In genomic region chr18:3251249-3251962, GRCh38 we compare ENCODE assay signal across 1 cellular context.
TF ChIP-seq lines count a peak whose summit lies in the region.

No MANE protein-coding gene starts in this region.

TF ChIP-seq in GM12878, 131 proteins besides CTCF, POLR2A, EP300 and RAD21:
- TF ChIP-seq PAX5 (IDR thresholded peaks at IDR 0.05; ENCODE audit: borderline replicate concordance, low read depth, low read length) (peak; percentile 36; the same call in 1 of the 2 replicates), PBX3 (IDR thresholded peaks at IDR 0.05; ENCODE audit: insufficient replicate concordance, low read depth, low read length) (peak; percentile 50), BACH1 (IDR thresholded peaks at IDR 0.05; ENCODE audit: borderline replicate concordance) (no peak), CREB1 (IDR thresholded peaks at IDR 0.05; ENCODE audit: low read depth) (0 out of 2 replicates have a peak, but pooled peaks have one; percentile 35), PML (IDR thresholded peaks at IDR 0.05; ENCODE audit: low read length) (peak; percentile 22; the same call in 1 of the 2 replicates), MTA3 (IDR thresholded peaks at IDR 0.05; ENCODE audit: borderline replicate concordance, low read length) (peak; percentile 26; the same call in 1 of the 2 replicates), POLR2AphosphoS2 (IDR thresholded peaks at IDR 0.05; ENCODE audit: low read depth, low read length) (peak; percentile 62; the same call in 1 of the 2 replicates), SKIL (IDR thresholded peaks at IDR 0.05; ENCODE audit: low read depth, poor library complexity, severe bottlenecking) (peak; percentile 39), BHLHE40 (IDR thresholded peaks at IDR 0.05; ENCODE audit: borderline replicate concordance in 1 of 2, low read depth in 2 of 2, low read length in 1 of 2) (0 out of 4 replicates have a peak, but pooled peaks of 1 of the 2 experiments have one; percentile 26), POU2F2 (IDR thresholded peaks at IDR 0.05; ENCODE audit: borderline replicate concordance, low read depth, low read length) (0 out of 3 replicates have a peak, but pooled peaks have one; percentile 17), SP1 (IDR thresholded peaks at IDR 0.05; ENCODE audit: low read depth, low read length) (no peak), EGR1 (IDR thresholded peaks at IDR 0.05; ENCODE audit: borderline replicate concordance in 1 of 2, low read depth in 2 of 2, low read length in 2 of 2) (no peak), PKNOX1 (IDR thresholded peaks at IDR 0.05) (peak; percentile 82), MEF2B (IDR thresholded peaks at IDR 0.05; ENCODE audit: partially characterized antibody, poor library complexity, severe bottlenecking) (peak; percentile 34)
